8 cellular contexts compared by ENCODE assay signal in genomic region chr15:68383161-68384074, GRCh38. TPM values are rescaled to one million over a fixed set of nuclear protein-coding genes. Genes with fewer than 3 reads are reported as not detected.
A peak's percentile ranks its signal among the peaks of the same experiment; 100 is the strongest.
DNase-seq lines count a peak whose midpoint lies in the region; ATAC-seq and TF ChIP-seq lines count a peak whose summit lies in the region.

No MANE protein-coding gene starts in this region.

- no peaks in the 10 kb centered on the region for H3K36me3 Mint-ChIP-seq in activated CD4-positive, alpha-beta memory T cell treated with anti-CD3 and anti-CD28 coated beads, Interleukin-2, amount 10 ng/mL, durations not matched to agents 7 days and 5 days (ENCODE audit: low read depth)
- H3K36me3 Mint-ChIP-seq in natural killer cell, result no peaks in the 10 kb centered on the region

- H3K4me1 ChIP-seq in fibroblast of lung (ENCODE audit: control insufficient read depth, extremely low read depth, insufficient read depth, low read length), result peaks cover 12% of the 10 kb centered on the region

- no peaks in the 10 kb centered on the region for H3K9me3 ChIP-seq in fibroblast of lung (ENCODE audit: control insufficient read depth, insufficient read depth, low read depth, low read length)

- H3K27me3 ChIP-seq in fibroblast of lung (ENCODE audit: control insufficient read depth, insufficient read depth, low read length), result no peaks in the 10 kb centered on the region

- peaks cover 17% of the 10 kb centered on the region for H3K4me1 Mint-ChIP-seq in activated CD4-positive, alpha-beta memory T cell treated with anti-CD3 and anti-CD28 coated beads, Interleukin-2, amount 10 ng/mL, durations not matched to agents 7 days and 5 days
- H3K4me1 Mint-ChIP-seq in natural killer cell, result no peaks in the 10 kb centered on the region

- DNase-seq in activated T-cell treated with anti-CD3 and anti-CD28 coated beads for 1 hour (ENCODE audit: low read depth) (peak; percentile 10), NB4 (ENCODE audit: low read depth) (peak; percentile 66), fibroblast of lung (ENCODE audit: low read depth in 2 of 2) (peak; percentile 27 to 56), natural killer cell (peak; percentile 9), NCI-H526 treated with DMSO at 0.1 percent for 48 hours (lab: John Stamatoyannopoulos, UW) (no peak), T1000 (lab: John Stamatoyannopoulos, UW) (no peak)
- no peak for DNase-seq in activated T-cell treated with anti-CD3 and anti-CD28 coated beads, Interleukin-2, amount 50 U/mL, for 1 hour
- DNase-seq in activated CD4-positive, alpha-beta memory T cell treated with anti-CD3 and anti-CD28 coated beads, Interleukin-2, amount 10 ng/mL, durations not matched to agents 7 days and 5 days, result peak; percentile 50

- intact Hi-C loops in natural killer cell (cut with micrococcal nuclease), result loop anchor here (1.0 kb wide), 2 partner anchors 77 to 130 kb away; no protein-coding TSS in a partner anchor

- H3K79me2 ChIP-seq in fibroblast of lung (ENCODE audit: control insufficient read depth, insufficient read depth, low read length), result no peaks in the 10 kb centered on the region

- no peaks in the 10 kb centered on the region for H3K9me3 Mint-ChIP-seq in activated CD4-positive, alpha-beta memory T cell treated with anti-CD3 and anti-CD28 coated beads, Interleukin-2, amount 10 ng/mL, durations not matched to agents 7 days and 5 days
- H3K9me3 Mint-ChIP-seq in natural killer cell, result no peaks in the 10 kb centered on the region

- no peak overlapping the region for H2AFZ ChIP-seq in fibroblast of lung (ENCODE audit: low read length)

- H3K9ac ChIP-seq in fibroblast of lung (ENCODE audit: insufficient read depth, low read length), result no peak overlapping the region

- H3K27me3 Mint-ChIP-seq in activated CD4-positive, alpha-beta memory T cell treated with anti-CD3 and anti-CD28 coated beads, Interleukin-2, amount 10 ng/mL, durations not matched to agents 7 days and 5 days, result peaks cover 4% of the 10 kb centered on the region
- H3K27me3 Mint-ChIP-seq in natural killer cell (ENCODE audit: low read depth in 2 of 2), result peaks cover 0 to 3% of the 10 kb centered on the region in 2 donors

- CTCF ChIA-PET in activated CD4-positive, alpha-beta memory T cell treated with anti-CD3 and anti-CD28 coated beads, Interleukin-2, amount 10 ng/mL, durations not matched to agents 7 days and 5 days (lab: Charles Lee), result interaction anchor here (0.7 to 3.6 kb wide), 6 partner anchors 20 to 131 kb away, joined by 3 to 30 read pairs (median 6); no protein-coding TSS in a partner anchor

- no peak overlapping the region for H3K4me3 ChIP-seq in NB4 (ENCODE audit: low read depth, low read length)
- no peak overlapping the region for H3K4me3 ChIP-seq in fibroblast of lung (replicated peaks in 1 of 4; ENCODE audit: control extremely low read depth in 1 of 4, insufficient read depth in 1 of 4, low read depth in 3 of 4, low read length in 4 of 4)

- TF ChIP-seq CTCF in NB4 (IDR thresholded peaks at IDR 0.05; ENCODE audit: low read depth, low read length) (peak; percentile 68), fibroblast of lung (conservative IDR thresholded peaks at IDR 0.05 in 1 of 2, IDR thresholded peaks at IDR 0.05 in 1 of 2; ENCODE audit: low read depth in 1 of 2, low read length in 2 of 2) (peak; percentile 57 to 68), natural killer cell (IDR thresholded peaks at IDR 0.05) (peak; percentile 72)

- no peak overlapping the region for H3K27ac ChIP-seq in fibroblast of lung (ENCODE audit: insufficient read depth, low read length)

- no peak overlapping the region for H3K4me3 Mint-ChIP-seq in activated CD4-positive, alpha-beta memory T cell treated with anti-CD3 and anti-CD28 coated beads, Interleukin-2, amount 10 ng/mL, durations not matched to agents 7 days and 5 days
- no peak overlapping the region for H3K4me3 Mint-ChIP-seq in natural killer cell

- TF ChIP-seq POLR2A in NB4 (IDR thresholded peaks at IDR 0.05; ENCODE audit: extremely low read depth, insufficient read length), result no peak

- H3K36me3 ChIP-seq in fibroblast of lung (ENCODE audit: control insufficient read depth, insufficient read depth, low read length), result no peaks in the 10 kb centered on the region

- peak; percentile 67 to 86 (median 77) for ATAC-seq in natural killer cell

- no peaks in the 10 kb centered on the region for H4K20me1 ChIP-seq in fibroblast of lung (ENCODE audit: control insufficient read depth, extremely low read depth, insufficient read depth, low read length)

- POLR2A ChIA-PET in activated CD4-positive, alpha-beta memory T cell treated with anti-CD3 and anti-CD28 coated beads, Interleukin-2, amount 10 ng/mL, durations not matched to agents 7 days and 5 days (lab: Charles Lee), result interaction anchor here (1.2 kb wide), 1 partner anchor 106 kb away, joined by 3 read pairs; the partner anchor contains the start of gene FEM1B

- no peak overlapping the region for H3K27ac Mint-ChIP-seq in activated CD4-positive, alpha-beta memory T cell treated with anti-CD3 and anti-CD28 coated beads, Interleukin-2, amount 10 ng/mL, durations not matched to agents 7 days and 5 days
- H3K27ac Mint-ChIP-seq in natural killer cell, result no peak overlapping the region

- H3K4me2 ChIP-seq in fibroblast of lung (ENCODE audit: extremely low read depth, insufficient read depth, low read length), result peak overlapping the region; percentile 15

RNA-seq across cellular contexts. Expression of gene ITGA11, which starts 48.5 kb away (rescaled TPM):
- under 1 TPM; 0.20 to 0.73 TPM for total RNA-seq in activated CD4-positive, alpha-beta memory T cell treated with anti-CD3 and anti-CD28 coated beads, Interleukin-2, amount 10 ng/mL, durations not matched to agents 7 days and 5 days
- total RNA-seq in fibroblast of lung (29.6 and 43.7 TPM in 2 replicates), natural killer cell (not detected)
- 2.6 and 21.5 TPM in 2 replicates for polyA plus RNA-seq in fibroblast of lung
- 3.9 and 36.5 TPM in 2 replicates for polyA plus RNA-seq in fibroblast of lung (2012)
- polyA minus RNA-seq in fibroblast of lung (ENCODE audit: low replicate concordance), result 7.9 and 89.6 TPM in 2 replicates

Comparison
In these comparisons a context has a peak if more than half of its experiments do, and no peak if none do; other contexts are left out.
1. DNase-seq: peak in activated T-cell treated with anti-CD3 and anti-CD28 coated beads for 1 hour (single experiment), NB4 (single experiment), activated CD4-positive, alpha-beta memory T cell treated with anti-CD3 and anti-CD28 coated beads, Interleukin-2, amount 10 ng/mL, durations not matched to agents 7 days and 5 days (single experiment), fibroblast of lung (2 of 2) and natural killer cell (single experiment); none in activated T-cell treated with anti-CD3 and anti-CD28 coated beads, Interleukin-2, amount 50 U/mL, for 1 hour (single experiment), NCI-H526 treated with DMSO at 0.1 percent for 48 hours (single experiment) and T1000 (single experiment).
2. RNA of gene ITGA11, which starts 48.5 kb away (total RNA-seq): 29.6 to 43.7 TPM in fibroblast of lung; 0.20 to 0.73 TPM in activated CD4-positive, alpha-beta memory T cell treated with anti-CD3 and anti-CD28 coated beads, Interleukin-2, amount 10 ng/mL, durations not matched to agents 7 days and 5 days and not detected in natural killer cell; every median in the first group is over 10 times any median in the second.
3. Peak in every context shown above with its lines, with median percentiles within 50 percentile points of each other: CTCF ChIP-seq.